ENCODE assay signal across 18 cellular contexts in the genomic region with DNA sequence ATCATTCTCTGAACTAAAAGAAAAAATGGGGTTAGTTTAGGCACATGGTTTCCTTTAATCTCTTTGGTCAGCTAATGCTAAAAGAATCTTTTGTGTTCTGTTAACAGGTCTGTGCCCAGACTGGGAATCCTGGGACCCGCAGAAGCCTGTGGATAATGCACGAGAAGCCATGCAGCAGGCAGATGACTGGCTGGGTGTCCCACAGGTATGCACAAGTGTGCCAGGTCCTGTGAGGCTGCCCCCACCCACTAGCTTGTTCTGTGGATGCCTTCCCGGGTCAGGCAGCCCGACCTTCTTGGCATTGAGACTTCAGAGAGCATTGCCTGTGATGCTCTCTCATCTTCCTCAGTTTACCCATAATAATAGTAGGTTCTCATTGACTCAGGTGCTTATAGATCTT.
"Had no signal": no experiment of that assay in that cellular context is flagged by ENCODE, and none has a peak within 500 bp of the region (broad histone marks: within the 10 kb centered on the region; RNA-seq: fewer than 3 reads in every experiment).

No MANE protein-coding gene starts in this region.

- H3K36me3 Mint-ChIP-seq: natural killer cell had no signal

- H3K27me3 ChIP-seq: heart right ventricle, ovary, right atrium auricular region, stomach had no signal

- H3K4me3 ChIP-seq: heart right ventricle, ovary, right atrium auricular region, stomach, thoracic aorta had no signal

- H3K27ac Mint-ChIP-seq: natural killer cell had no signal

- H3K4me3 Mint-ChIP-seq: natural killer cell, neural crest cell had no signal

- ATAC-seq: heart right ventricle, natural killer cell had no signal

- H3K9me3 Mint-ChIP-seq: natural killer cell, neural crest cell had no signal

- DNase-seq: effector CD4-positive, alpha-beta T cell; heart right ventricle; hypothalamus; kidney glomerular epithelial cell; natural killer cell; ovary; small intestine; stimulated activated CD4-positive, alpha-beta T cell treated with anti-CD3 and anti-CD28 coated beads, Interleukin-12 subunit alpha, Interleukin-12 subunit beta, amount 100 ng/mL, for 4 hours; stimulated activated naive CD4-positive, alpha-beta T cell; stomach; substantia nigra; trophoblast cell had no signal

- H3K36me3 ChIP-seq: ovary had no signal

- H3K9me3 ChIP-seq: heart right ventricle, ovary, right atrium auricular region, stomach, thoracic aorta had no signal

- H3K27ac ChIP-seq: heart right ventricle, ovary, right atrium auricular region had no signal

- FAIRE-seq: colon, frontal cortex, islet of Langerhans, small intestine had no signal
